ENCODE assay signal across 5 cellular contexts in genomic region chr19:15184776-15185175, GRCh38. TPM values are rescaled to one million over a fixed set of nuclear protein-coding genes. Genes with fewer than 3 reads are reported as not detected.
"Had no signal": no experiment of that assay in that cellular context is flagged by ENCODE, and none has a peak within 500 bp of the region (broad histone marks: within the 10 kb centered on the region; RNA-seq: fewer than 3 reads in every experiment).

No MANE protein-coding gene starts in this region.

- DNase-seq: H9, HCEC 1CT, IMR-90 had no signal

- H3K4me3 ChIP-seq: GM23338, K562 had no signal

- H3K4me2 ChIP-seq: GM23338 had no signal

- H2AFZ ChIP-seq: GM23338 had no signal

RNA-seq across cellular contexts. Expression of gene EPHX3, which starts 47.5 kb away (rescaled TPM):
- polyA plus RNA-seq: K562 had no signal
